In the genomic region with DNA sequence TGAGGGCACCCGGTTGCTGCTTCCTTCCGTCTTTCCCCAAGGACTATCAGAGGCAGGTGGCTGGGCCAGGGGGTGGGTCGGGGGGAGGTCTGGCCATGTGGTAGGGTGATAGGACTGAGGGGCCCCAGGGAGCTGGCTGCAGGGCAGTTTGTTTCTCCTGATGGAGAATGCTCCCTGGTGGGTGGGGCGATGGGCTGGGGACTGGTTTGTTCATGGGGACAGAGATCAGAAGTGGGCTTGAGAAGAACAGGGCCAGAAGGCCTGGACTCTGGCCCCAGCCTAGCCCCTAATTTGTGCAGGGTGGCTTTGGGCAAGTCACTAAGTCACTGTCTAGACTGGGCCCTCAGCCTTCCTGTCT, we compare ENCODE assay signal across 8 cellular contexts.
DNase-seq lines count a peak whose midpoint lies in the region; ATAC-seq and TF ChIP-seq lines count a peak whose summit lies in the region.

No MANE protein-coding gene starts in this region.

- H3K79me2 ChIP-seq in DOHH2 (ENCODE audit: control insufficient read depth, low read length) = no peaks in the 10 kb centered on the region

- H3K36me3 ChIP-seq in DOHH2 (ENCODE audit: control insufficient read depth, low read length) = 0 out of 2 replicates have a peak, but pooled peaks cover 5% of the 10 kb centered on the region
- no peaks in the 10 kb centered on the region for H3K36me3 ChIP-seq in SK-N-MC (ENCODE audit: insufficient read depth, low read length)
- peaks cover 0 to 36% (median 27%) of the 10 kb centered on the region in 9 donors for H3K36me3 ChIP-seq in heart left ventricle
- peaks cover 0 to 9% of the 10 kb centered on the region in 2 donors for H3K36me3 ChIP-seq in gastrocnemius medialis

- H3K4me1 ChIP-seq in DOHH2 (ENCODE audit: control insufficient read depth, low read length) = peaks cover 72% of the 10 kb centered on the region
- peaks cover 19 to 91% (median 77%) of the 10 kb centered on the region in 12 donors for H3K4me1 ChIP-seq in heart left ventricle
- peaks cover 44 to 46% of the 10 kb centered on the region in 2 donors for H3K4me1 ChIP-seq in gastrocnemius medialis

- H3K9me2 ChIP-seq in DOHH2 (replicated peaks; ENCODE audit: control insufficient read depth, low read length) = no peaks in the 10 kb centered on the region

- H4K20me1 ChIP-seq in DOHH2 (ENCODE audit: control insufficient read depth, insufficient read depth, low read depth, low read length) = no peaks in the 10 kb centered on the region

- peak overlapping the region; percentile 43 for H3K27ac ChIP-seq in DOHH2 (ENCODE audit: low read depth, low read length)
- H3K27ac ChIP-seq in SK-N-MC = 0 out of 2 replicates have a peak overlapping the region, but pooled peaks have one; percentile 25
- peak overlapping the region; percentile 58 to 99 (median 84) for H3K27ac ChIP-seq in heart left ventricle
- peak overlapping the region; percentile 66 to 80 (median 76) for H3K27ac ChIP-seq in gastrocnemius medialis

- H3K4me2 ChIP-seq in DOHH2 (ENCODE audit: low read length) = peak overlapping the region; percentile 91

- intact Hi-C loops in heart left ventricle (cut with DNase I) (loop anchor here in 6 of 10 donors (5.0 to 10.0 kb wide), 4 partner anchors 49 to 306 kb away; partner anchors contain the start of genes CDC26 (in 2 of the 6) and PRPF4 (in 2 of the 6)), gastrocnemius medialis (cut with DNase I; ENCODE audit: low total_unique reads) (loop anchor here (5.0 kb wide), 1 partner anchor 119 kb away; the partner anchor contains the start of gene RGS3)

- no peak for TF ChIP-seq CTCF in DOHH2 (IDR thresholded peaks at IDR 0.05; ENCODE audit: low read depth, low read length, poor library complexity, severe bottlenecking)
- TF ChIP-seq CTCF in heart left ventricle (IDR thresholded peaks at IDR 0.05) = no peak
- no peak for TF ChIP-seq CTCF in gastrocnemius medialis (IDR thresholded peaks at IDR 0.05 in 4 of 5, conservative IDR thresholded peaks at IDR 0.05 in 1 of 5)

- H3K9ac ChIP-seq in SK-N-MC (ENCODE audit: insufficient read length) = no peak overlapping the region

- H3K4me3 ChIP-seq in DOHH2 (ENCODE audit: low read length) (peak overlapping the region; percentile 51), SK-N-MC (no peak overlapping the region), heart left ventricle (peak overlapping the region in 2 of 12 donors; percentile 11 to 50), gastrocnemius medialis (peak overlapping the region in 1 of 4 donors; percentile 10)

- WGBS in heart left ventricle, 4 donors = 42 to 54% (median 49%) methylated on average over 3 to 4 of the region's 4 CpGs

- no peaks in the 10 kb centered on the region for H3K9me3 ChIP-seq in DOHH2 (ENCODE audit: control insufficient read depth, insufficient read depth, low read length)
- no peaks in the 10 kb centered on the region for H3K9me3 ChIP-seq in SK-N-MC (ENCODE audit: low read depth, low read length)
- no peaks in the 10 kb centered on the region for H3K9me3 ChIP-seq in heart left ventricle
- no peaks in the 10 kb centered on the region for H3K9me3 ChIP-seq in gastrocnemius medialis

- ATAC-seq in heart left ventricle = peak in 1 of 4 donors; percentile 1
- no peak for ATAC-seq in gastrocnemius medialis
- no peak for ATAC-seq in HG02973 (IDR thresholded peaks at IDR 0.05; ENCODE audit: unreplicated experiment)

- in situ Hi-C loops in gastrocnemius medialis (cut with MboI; ENCODE audit: low sequenced_read_pairs in 4 of 4) = loop anchor here in 1 of 4 donors (10.0 kb wide), 1 partner anchor 136 kb away; no protein-coding TSS in a partner anchor

- H3K27me3 ChIP-seq in DOHH2 (ENCODE audit: control insufficient read depth, low read length) (no peaks in the 10 kb centered on the region), heart left ventricle (no peaks in the 10 kb centered on the region), gastrocnemius medialis (no peaks in the 10 kb centered on the region)

- no peak for DNase-seq in SK-N-MC (ENCODE audit: low read depth, low spot score)
- DNase-seq in heart left ventricle = no peak
- DNase-seq in gastrocnemius medialis = no peak
- DNase-seq in T1000 (lab: John Stamatoyannopoulos, UW) = no peak
- DNase-seq in ecto neural progenitor cell (ENCODE audit: low spot score) = no peak
- DNase-seq in MV-4-11 (lab: John Stamatoyannopoulos, UW) = no peak

- H3F3A ChIP-seq in DOHH2 (ENCODE audit: control insufficient read depth, insufficient read depth) = peaks cover 6% of the 10 kb centered on the region

- TF ChIP-seq POLR2A in heart left ventricle (IDR thresholded peaks at IDR 0.05) (no peak), gastrocnemius medialis (IDR thresholded peaks at IDR 0.05) (no peak)

Comparison
In these comparisons a context has a peak if more than half of its experiments do, and no peak if none do; other contexts are left out.
1. H3K27ac ChIP-seq: peak in every context shown above with its lines; median percentile 84 in heart left ventricle; 76 in gastrocnemius medialis; 43 in DOHH2; 25 in SK-N-MC.